Comparison of ENCODE assay signal across 8 cellular contexts in genomic region chr1:174964261-174964984, GRCh38. TPM values are rescaled to one million over a fixed set of nuclear protein-coding genes. Genes with fewer than 3 reads are reported as not detected.
DNase-seq lines count a peak whose midpoint lies in the region; ATAC-seq and TF ChIP-seq lines count a peak whose summit lies in the region.

No MANE protein-coding gene starts in this region.

- intact Hi-C loops in left ventricle myocardium superior (cut with micrococcal nuclease), result no loop called here

- H3K27me3 Mint-ChIP-seq in WTC11 (ENCODE audit: low read depth), result no peaks in the 10 kb centered on the region

- peak overlapping the region; percentile 55 for H3K27ac Mint-ChIP-seq in WTC11

- H3K36me3 Mint-ChIP-seq in WTC11, result peaks cover 30% of the 10 kb centered on the region

- H3K9me3 Mint-ChIP-seq in WTC11, result no peaks in the 10 kb centered on the region

- CTCF ChIA-PET in WTC11 (lab: Charles Lee), result interaction anchor here (1.5 kb wide), 1 partner anchor 22 kb away, joined by 3 read pairs; no protein-coding TSS in a partner anchor

- peak overlapping the region; percentile 35 for H3K4me3 ChIP-seq in suprapubic skin

- H3K36me3 ChIP-seq in suprapubic skin, result no peaks in the 10 kb centered on the region

- peaks cover 56% of the 10 kb centered on the region for H3K4me1 ChIP-seq in suprapubic skin

- no peaks in the 10 kb centered on the region for H3K27me3 ChIP-seq in suprapubic skin

- WGBS in suprapubic skin, result 17% methylated on average over 6 of the region's 6 CpGs

- no peak overlapping the region for H3K4me3 Mint-ChIP-seq in WTC11

- TF ChIP-seq EP300 in suprapubic skin (IDR thresholded peaks at IDR 0.05), result no peak

- DNase-seq in activated naive CD4-positive, alpha-beta T cell treated with Interleukin-2 at 50 U/mL for 16 hours, result peak; percentile 12
- no peak for DNase-seq in activated naive CD4-positive, alpha-beta T cell (lab: John Stamatoyannopoulos, UW)
- DNase-seq in WTC11 (ENCODE audit: low spot score) (no peak), left ventricle myocardium superior (no peak), suprapubic skin (ENCODE audit: low spot score in 2 of 2) (no peak), NCI-H1436 (lab: John Stamatoyannopoulos, UW) (no peak)

- no peak for TF ChIP-seq POLR2A in suprapubic skin (IDR thresholded peaks at IDR 0.05)

- no peak for ATAC-seq in WTC11
- ATAC-seq in left ventricle myocardium superior, result peak; percentile 64
- no peak for ATAC-seq in HG02884 (IDR thresholded peaks at IDR 0.05; ENCODE audit: unreplicated experiment)
- ATAC-seq in GM21515 (IDR thresholded peaks at IDR 0.05; ENCODE audit: unreplicated experiment), result no peak

- peak overlapping the region; percentile 91 for H3K27ac ChIP-seq in suprapubic skin

- POLR2A ChIA-PET in WTC11 (lab: Charles Lee), result no interaction called here

- TF ChIP-seq CTCF in WTC11 (IDR thresholded peaks at IDR 0.05) (no peak), suprapubic skin (IDR thresholded peaks at IDR 0.05) (no peak)

- peaks cover 28% of the 10 kb centered on the region for H3K4me1 Mint-ChIP-seq in WTC11

- no peaks in the 10 kb centered on the region for H3K9me3 ChIP-seq in suprapubic skin

TF ChIP-seq in WTC11, 78 proteins besides CTCF, POLR2A, EP300 and RAD21:
- TF ChIP-seq, protein P1, sequence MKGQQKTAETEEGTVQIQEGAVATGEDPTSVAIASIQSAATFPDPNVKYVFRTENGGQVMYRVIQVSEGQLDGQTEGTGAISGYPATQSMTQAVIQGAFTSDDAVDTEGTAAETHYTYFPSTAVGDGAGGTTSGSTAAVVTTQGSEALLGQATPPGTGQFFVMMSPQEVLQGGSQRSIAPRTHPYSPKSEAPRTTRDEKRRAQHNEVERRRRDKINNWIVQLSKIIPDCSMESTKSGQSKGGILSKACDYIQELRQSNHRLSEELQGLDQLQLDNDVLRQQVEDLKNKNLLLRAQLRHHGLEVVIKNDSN (CRISPR knock-in tag; IDR thresholded peaks at IDR 0.05), result no peak
- no peak for TF ChIP-seq CBFB (CRISPR knock-in tag; IDR thresholded peaks at IDR 0.05; ENCODE audit: low read depth)
- TF ChIP-seq ATF1 (CRISPR knock-in tag; IDR thresholded peaks at IDR 0.05), result no peak
- TF ChIP-seq, protein P2, sequence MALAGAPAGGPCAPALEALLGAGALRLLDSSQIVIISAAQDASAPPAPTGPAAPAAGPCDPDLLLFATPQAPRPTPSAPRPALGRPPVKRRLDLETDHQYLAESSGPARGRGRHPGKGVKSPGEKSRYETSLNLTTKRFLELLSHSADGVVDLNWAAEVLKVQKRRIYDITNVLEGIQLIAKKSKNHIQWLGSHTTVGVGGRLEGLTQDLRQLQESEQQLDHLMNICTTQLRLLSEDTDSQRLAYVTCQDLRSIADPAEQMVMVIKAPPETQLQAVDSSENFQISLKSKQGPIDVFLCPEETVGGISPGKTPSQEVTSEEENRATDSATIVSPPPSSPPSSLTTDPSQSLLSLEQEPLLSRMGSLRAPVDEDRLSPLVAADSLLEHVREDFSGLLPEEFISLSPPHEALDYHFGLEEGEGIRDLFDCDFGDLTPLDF (CRISPR knock-in tag; IDR thresholded peaks at IDR 0.05), result no peak
- no peak for TF ChIP-seq MYBL2 (CRISPR knock-in tag; IDR thresholded peaks at IDR 0.05)
- no peak for TF ChIP-seq PRRX2 (CRISPR knock-in tag; IDR thresholded peaks at IDR 0.05)
- no peak for TF ChIP-seq NFATC4 (CRISPR knock-in tag; IDR thresholded peaks at IDR 0.05)
- no peak for TF ChIP-seq E2F4 (CRISPR knock-in tag; IDR thresholded peaks at IDR 0.05; ENCODE audit: borderline replicate concordance, low read depth)
- no peak for TF ChIP-seq SP1 (CRISPR knock-in tag; conservative IDR thresholded peaks at IDR 0.05)
- no peak for TF ChIP-seq GRHL2 (CRISPR knock-in tag; IDR thresholded peaks at IDR 0.05; ENCODE audit: insufficient replicate concordance, severe bottlenecking)
TF ChIP-seq in WTC11: peak in this region for 0.

RNA-seq across cellular contexts. Expression of gene CACYBP, which starts 35.3 kb away (rescaled TPM):
- total RNA-seq in WTC11 (2021) (167 to 211 TPM (median 185 TPM) in 3 replicates), left ventricle myocardium superior (92.5 TPM), suprapubic skin (10 to 100 TPM; 41.8 to 66.7 (median 64.5) TPM)

RNA-seq across cellular contexts. Expression of gene MRPS14, which starts 58.8 kb away (rescaled TPM):
- total RNA-seq in WTC11 (2021), result 30.4 to 33.1 TPM (median 32.1 TPM) in 3 replicates
- total RNA-seq in left ventricle myocardium superior, result 29.5 TPM
- 10 to 100 TPM; 12.7 to 22.9 (median 17.9) TPM for total RNA-seq in suprapubic skin
